In genomic region chr14:21383848-21384493, GRCh38 we compare ENCODE assay signal across 8 cellular contexts.
A peak's percentile ranks its signal among the peaks of the same experiment; 100 is the strongest.
DNase-seq lines count a peak whose midpoint lies in the region; ATAC-seq and TF ChIP-seq lines count a peak whose summit lies in the region.

Gene SUPT16H (minus strand): TSS chr14:21384019. CDS start chr14:21383927, 92 bp downstream.

- no peak for TF ChIP-seq CTCF in AG09309 (IDR thresholded peaks at IDR 0.05; ENCODE audit: control insufficient read depth, insufficient read depth, low read depth, low read length, missing control alignments)

- ATAC-seq in GM19025 (IDR thresholded peaks at IDR 0.05; ENCODE audit: low read depth, unreplicated experiment) (peak; percentile 89), HG03342 (IDR thresholded peaks at IDR 0.05; ENCODE audit: unreplicated experiment) (peak; percentile 84)
- peak; percentile 94 for ATAC-seq in central memory CD8-positive, alpha-beta T cell (replicated peaks; ENCODE audit: extremely low read depth, poor library complexity, severe bottlenecking)

- peaks cover 28% of the 10 kb centered on the region for H3K4me1 Mint-ChIP-seq in central memory CD8-positive, alpha-beta T cell

- peak within 1 kb of the TSS; percentile 67 for H3K4me3 ChIP-seq in AG09309 (ENCODE audit: control insufficient read depth, low read depth, low read length)

- no peaks in the 10 kb centered on the region for H3K9me3 Mint-ChIP-seq in central memory CD8-positive, alpha-beta T cell

- peaks cover 27% of the 10 kb centered on the region for H3K36me3 Mint-ChIP-seq in central memory CD8-positive, alpha-beta T cell (ENCODE audit: insufficient read depth)

- H3K27me3 Mint-ChIP-seq in central memory CD8-positive, alpha-beta T cell, result no peaks in the 10 kb centered on the region

- DNase-seq in AG09309 (ENCODE audit: low read depth), result peak; percentile 83
- peak; percentile 97 to 98 for DNase-seq in NCI-H446 (lab: John Stamatoyannopoulos, UW)
- peak; percentile 92 for DNase-seq in activated CD4-positive, CD25-positive, alpha-beta regulatory T cell treated with anti-CD3 and anti-CD28 coated beads, Interleukin-2, amount 50 U/mL, for 16 hours (ENCODE audit: low read depth, low spot score)
- DNase-seq in central memory CD8-positive, alpha-beta T cell (ENCODE audit: low spot score in 2 of 2), result peak; percentile 87 to 91
- DNase-seq in iris pigment epithelial cell (ENCODE audit: low read depth), result peak; percentile 97
- DNase-seq in stimulated activated CD4-positive, alpha-beta T cell treated with anti-CD3 and anti-CD28 coated beads, Interleukin-12 subunit alpha, Interleukin-12 subunit beta, amount 100 ng/mL, for 4 hours, result peak; percentile 92

- peak within 1 kb of the TSS; percentile 98 for H3K27ac Mint-ChIP-seq in central memory CD8-positive, alpha-beta T cell (ENCODE audit: low read depth)

- peak within 1 kb of the TSS; percentile 94 for H3K4me3 Mint-ChIP-seq in central memory CD8-positive, alpha-beta T cell

Comparison
In these comparisons a context has a peak if more than half of its experiments do, and no peak if none do; other contexts are left out.
1. Peak in every context shown above with its lines: DNase-seq, ATAC-seq and H3K4me3 ChIP-seq.